Comparison of ENCODE assay signal across 1 cellular context in the genomic region with DNA sequence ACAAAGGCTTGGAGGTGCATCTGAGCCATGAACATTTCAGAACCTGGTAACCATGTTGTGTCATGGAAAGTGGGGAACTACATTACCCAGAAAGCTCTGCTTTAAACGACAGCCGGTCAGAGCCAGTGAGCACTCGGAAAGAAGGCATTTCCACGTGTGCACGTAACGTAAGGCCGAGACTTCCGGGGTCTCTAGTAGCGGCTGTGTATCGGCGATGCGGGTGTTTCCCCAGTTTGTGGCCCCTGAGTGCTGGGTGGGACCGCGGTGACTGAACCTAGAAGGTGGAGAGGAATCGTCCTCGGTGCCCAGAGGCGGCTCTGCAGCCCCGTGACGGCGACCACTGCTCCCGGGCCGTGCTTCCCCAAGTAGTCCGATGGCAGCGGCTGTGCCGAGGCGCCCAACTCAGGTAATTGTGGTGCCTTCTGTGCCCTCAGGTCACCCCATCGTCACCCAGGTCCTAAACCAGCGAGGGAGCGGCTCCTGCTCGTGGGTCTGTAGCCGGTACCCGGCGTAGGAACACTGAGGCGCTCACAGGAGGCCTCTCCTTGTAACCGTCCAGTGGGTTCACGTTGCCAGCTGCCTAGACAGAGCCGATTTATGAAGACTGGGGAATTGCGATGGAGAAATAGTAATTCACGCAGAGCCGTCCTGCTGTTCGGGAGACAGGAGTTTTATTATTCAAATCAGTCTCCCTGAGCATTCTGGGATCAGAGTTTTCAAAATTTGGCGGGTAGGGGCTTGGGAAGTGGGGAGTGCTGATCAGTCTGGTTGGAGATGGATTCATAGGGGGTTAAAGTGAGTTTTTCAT.
TF ChIP-seq lines count a peak whose summit lies in the region.

ZNF587 (plus strand) TSS at position 194 of the 808 bp plus-strand sequence; CDS start at position 374, 180 bp downstream.

TF ChIP-seq in HepG2, 621 proteins besides CTCF, POLR2A, EP300 and RAD21 (continued from another document):
- peak; percentile 71 for TF ChIP-seq ZNF407 (CRISPR knock-in tag; IDR thresholded peaks at IDR 0.05; ENCODE audit: not compliant biosample characterization)
- TF ChIP-seq BCL3 (CRISPR knock-in tag; IDR thresholded peaks at IDR 0.05) = 0 out of 2 replicates have a peak, but pooled peaks have one; percentile 72
- TF ChIP-seq FOSL2 (CRISPR knock-in tag; IDR thresholded peaks at IDR 0.05) = 0 out of 2 replicates have a peak, but pooled peaks have one; percentile 12
- peak; percentile 26; the same call in 1 of the 2 replicates for TF ChIP-seq SP4 (CRISPR knock-in tag; IDR thresholded peaks at IDR 0.05)
- peak; percentile 70 for TF ChIP-seq YEATS2 (CRISPR knock-in tag; IDR thresholded peaks at IDR 0.05; ENCODE audit: borderline replicate concordance)
